ENCODE assay signal across 12 cellular contexts in the genomic region with DNA sequence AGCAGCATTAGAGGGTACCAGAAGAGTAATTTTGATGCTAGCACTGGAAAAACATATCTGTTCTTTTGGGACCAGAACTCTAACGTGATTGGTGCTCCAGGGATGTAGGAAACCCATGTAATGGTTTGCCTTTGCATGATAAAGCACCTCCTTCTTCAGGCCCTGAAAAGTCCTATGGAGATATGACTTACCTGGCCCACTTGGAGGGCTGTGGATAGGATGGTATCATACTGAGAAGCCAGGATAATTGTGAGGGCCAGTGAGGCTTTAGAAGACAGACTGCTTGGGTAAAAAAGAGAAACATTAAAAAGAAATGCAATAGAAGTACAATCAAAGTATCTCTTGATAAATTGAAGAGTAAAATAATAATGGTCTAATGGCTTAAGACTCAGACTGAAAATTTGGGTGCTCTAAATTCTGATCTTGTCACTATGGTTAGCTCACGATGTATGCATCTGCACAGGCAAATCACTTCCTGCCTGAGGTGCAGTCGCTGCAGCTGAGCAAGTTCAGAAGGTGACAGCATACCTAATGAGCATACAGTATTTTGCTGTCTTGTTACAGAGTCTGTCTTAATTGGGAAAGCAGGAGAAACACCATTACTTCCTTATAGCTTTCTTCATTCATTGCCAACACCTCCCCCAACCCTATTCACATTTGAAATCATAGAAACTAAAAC.
A peak's percentile ranks its signal among the peaks of the same experiment; 100 is the strongest.
DNase-seq lines count a peak whose midpoint lies in the region; ATAC-seq and TF ChIP-seq lines count a peak whose summit lies in the region.
"Had no signal": no experiment of that assay in that cellular context is flagged by ENCODE, and none has a peak within 500 bp of the region (broad histone marks: within the 10 kb centered on the region; RNA-seq: fewer than 3 reads in every experiment).

No MANE protein-coding gene starts in this region.

- intact Hi-C loops in activated T-helper 2 cell treated with anti-CD3 and anti-CD28 coated beads, Interferon-gamma antibody, Interleukin-2, Interleukin-4, amounts not matched to agents 10 μg/mL and 5 μg/mL and 100 μg/mL, durations not matched to agents 14 hours and 24 hours and 36 hours (cut with micrococcal nuclease), result no loop called here
- intact Hi-C loops in left ventricle myocardium superior (cut with micrococcal nuclease), result no loop called here

- no peaks in the 10 kb centered on the region for H3K27me3 Mint-ChIP-seq in activated T-helper 2 cell treated with anti-CD3 and anti-CD28 coated beads, Interferon-gamma antibody, Interleukin-2, Interleukin-4, amounts not matched to agents 10 μg/mL and 5 μg/mL and 100 μg/mL, durations not matched to agents 14 hours and 24 hours and 36 hours (ENCODE audit: low read depth)
- H3K27me3 Mint-ChIP-seq in glutamatergic neuron (ENCODE audit: unreplicated experiment), result no peaks in the 10 kb centered on the region
- H3K27me3 Mint-ChIP-seq: dendritic cell treated with granulocyte-macrophage colony-stimulating factor and Interleukin-4, amounts not matched to agents 40 ng/mL and 50 ng/mL, for 4 days; stimulated activated naive CD8-positive, alpha-beta T cell treated with anti-CD3 and anti-CD28 coated beads, Interleukin-15, Interleukin-2, amounts not matched to agents 100 ng/mL and 50 ng/mL, for 24 hours had no signal

- H3K4me1 Mint-ChIP-seq in activated T-helper 2 cell treated with anti-CD3 and anti-CD28 coated beads, Interferon-gamma antibody, Interleukin-2, Interleukin-4, amounts not matched to agents 10 μg/mL and 5 μg/mL and 100 μg/mL, durations not matched to agents 14 hours and 24 hours and 36 hours (ENCODE audit: low read depth), result no peaks in the 10 kb centered on the region
- no peaks in the 10 kb centered on the region for H3K4me1 Mint-ChIP-seq in glutamatergic neuron (ENCODE audit: low read depth, unreplicated experiment)

- no peak overlapping the region for H3K4me3 Mint-ChIP-seq in activated T-helper 2 cell treated with anti-CD3 and anti-CD28 coated beads, Interferon-gamma antibody, Interleukin-2, Interleukin-4, amounts not matched to agents 10 μg/mL and 5 μg/mL and 100 μg/mL, durations not matched to agents 14 hours and 24 hours and 36 hours (ENCODE audit: low read depth)
- no peak overlapping the region for H3K4me3 Mint-ChIP-seq in glutamatergic neuron (ENCODE audit: unreplicated experiment)
- H3K4me3 Mint-ChIP-seq: dendritic cell treated with granulocyte-macrophage colony-stimulating factor and Interleukin-4, amounts not matched to agents 40 ng/mL and 50 ng/mL, for 4 days; stimulated activated naive CD8-positive, alpha-beta T cell treated with anti-CD3 and anti-CD28 coated beads, Interleukin-15, Interleukin-2, amounts not matched to agents 100 ng/mL and 50 ng/mL, for 24 hours had no signal

- ATAC-seq in GM18519 (IDR thresholded peaks at IDR 0.05; ENCODE audit: low FRiP score, unreplicated experiment) (peak; percentile 100), GM21367 (IDR thresholded peaks at IDR 0.05; ENCODE audit: unreplicated experiment) (peak; percentile 99), HG03045 (IDR thresholded peaks at IDR 0.05; ENCODE audit: unreplicated experiment) (peak; percentile 65), left ventricle myocardium superior (no peak)

- DNase-seq in RPMI8226 (peak; percentile 4), glutamatergic neuron (no peak), left ventricle myocardium superior (no peak)
- DNase-seq in activated T-helper 2 cell treated with anti-CD3 and anti-CD28 coated beads, Interferon-gamma antibody, Interleukin-2, Interleukin-4, amounts not matched to agents 10 μg/mL and 5 μg/mL and 100 μg/mL, durations not matched to agents 14 hours and 24 hours and 36 hours (ENCODE audit: low spot score), result no peak
- DNase-seq in activated effector memory CD4-positive, alpha-beta T cell treated with Interleukin-2 at 50 U/mL for 16 hours, result no peak
- DNase-seq: activated naive CD4-positive, alpha-beta T cell; NCI-H1092 treated with DMSO at 0.1 percent for 48 hours had no signal

- no peak overlapping the region for H3K27ac Mint-ChIP-seq in activated T-helper 2 cell treated with anti-CD3 and anti-CD28 coated beads, Interferon-gamma antibody, Interleukin-2, Interleukin-4, amounts not matched to agents 10 μg/mL and 5 μg/mL and 100 μg/mL, durations not matched to agents 14 hours and 24 hours and 36 hours
- no peak overlapping the region for H3K27ac Mint-ChIP-seq in glutamatergic neuron (ENCODE audit: unreplicated experiment)
- H3K27ac Mint-ChIP-seq: dendritic cell treated with granulocyte-macrophage colony-stimulating factor and Interleukin-4, amounts not matched to agents 40 ng/mL and 50 ng/mL, for 4 days; stimulated activated naive CD8-positive, alpha-beta T cell treated with anti-CD3 and anti-CD28 coated beads, Interleukin-15, Interleukin-2, amounts not matched to agents 100 ng/mL and 50 ng/mL, for 24 hours had no signal

- TF ChIP-seq CTCF in glutamatergic neuron (IDR thresholded peaks at IDR 0.05; ENCODE audit: partially characterized antibody, unreplicated experiment), result no peak

- no peaks in the 10 kb centered on the region for H3K9me3 Mint-ChIP-seq in activated T-helper 2 cell treated with anti-CD3 and anti-CD28 coated beads, Interferon-gamma antibody, Interleukin-2, Interleukin-4, amounts not matched to agents 10 μg/mL and 5 μg/mL and 100 μg/mL, durations not matched to agents 14 hours and 24 hours and 36 hours
- no peaks in the 10 kb centered on the region for H3K9me3 Mint-ChIP-seq in glutamatergic neuron (ENCODE audit: unreplicated experiment)

- no peaks in the 10 kb centered on the region for H3K36me3 Mint-ChIP-seq in activated T-helper 2 cell treated with anti-CD3 and anti-CD28 coated beads, Interferon-gamma antibody, Interleukin-2, Interleukin-4, amounts not matched to agents 10 μg/mL and 5 μg/mL and 100 μg/mL, durations not matched to agents 14 hours and 24 hours and 36 hours (ENCODE audit: low read depth)
- H3K36me3 Mint-ChIP-seq in glutamatergic neuron (ENCODE audit: unreplicated experiment), result no peaks in the 10 kb centered on the region
